In genomic region chr16:67593701-67594100, GRCh38 we compare ENCODE assay signal across 16 cellular contexts. TPM values are rescaled to one million over a fixed set of nuclear protein-coding genes. Genes with fewer than 3 reads are reported as not detected.
"Had no signal": no experiment of that assay in that cellular context is flagged by ENCODE, and none has a peak within 500 bp of the region (broad histone marks: within the 10 kb centered on the region; RNA-seq: fewer than 3 reads in every experiment).

No MANE protein-coding gene starts in this region.

- DNase-seq: activated CD8-positive, alpha-beta memory T cell treated with anti-CD3 and anti-CD28 coated beads for 24 hours; activated gamma-delta T cell; activated T-cell treated with anti-CD3 and anti-CD28 coated beads for 4 hours; foreskin keratinocyte; head of caudate nucleus; left ventricle myocardium inferior; stimulated activated CD4-positive, alpha-beta T cell treated with anti-CD3 and anti-CD28 coated beads, Interleukin-12 subunit alpha, Interleukin-12 subunit beta, amount 100 ng/mL, for 4 hours; stimulated activated CD4-positive, alpha-beta T cell treated with anti-CD3 and anti-CD28 coated beads, Interleukin-2, amount 100 ng/mL, for 48 hours; stimulated activated naive CD8-positive, alpha-beta T cell treated with anti-CD3 and anti-CD28 coated beads, Interleukin-15, Interleukin-2, amounts not matched to agents 100 U/mL and 50 U/mL, for 24 hours; SW 1271; T-helper 9 cell; upper lobe of left lung had no signal

- ATAC-seq: foreskin keratinocyte; stimulated activated naive CD8-positive, alpha-beta T cell treated with anti-CD3 and anti-CD28 coated beads, Interleukin-15, Interleukin-2, amounts not matched to agents 100 U/mL and 50 U/mL, for 24 hours had no signal

- H3K27ac Mint-ChIP-seq: memory B cell had no signal

- H3K27me3 Mint-ChIP-seq: memory B cell had no signal

- H3K27me3 ChIP-seq: ascending aorta, foreskin keratinocyte, suprapubic skin, upper lobe of left lung had no signal

- H3K9me3 Mint-ChIP-seq: memory B cell had no signal

- H3K4me3 Mint-ChIP-seq: memory B cell had no signal

- H3K27ac ChIP-seq: foreskin keratinocyte, left ventricle myocardium inferior, suprapubic skin, upper lobe of left lung had no signal

- H3K36me3 ChIP-seq: ascending aorta had no signal

- H3K9me3 ChIP-seq: ascending aorta, left ventricle myocardium inferior, suprapubic skin, upper lobe of left lung had no signal

- H3K4me3 ChIP-seq: ascending aorta, left ventricle myocardium inferior, suprapubic skin, upper lobe of left lung had no signal

RNA-seq across cellular contexts. Expression of gene CARMIL2, which starts 51.2 kb away (rescaled TPM):
- polyA plus RNA-seq: keratinocyte had no signal
